ENCODE assay signal across 8 cellular contexts in genomic region chr1:231626535-231626950, GRCh38. TPM values are rescaled to one million over a fixed set of nuclear protein-coding genes. Genes with fewer than 3 reads are reported as not detected.
DNase-seq lines count a peak whose midpoint lies in the region; ATAC-seq and TF ChIP-seq lines count a peak whose summit lies in the region.

Gene DISC1 (plus strand): TSS chr1:231626790. CDS start chr1:231626868, 78 bp downstream.

- DNase-seq in CD4-positive, alpha-beta T cell, result peak; percentile 34 to 73 (median 58)
- peak; percentile 50 for DNase-seq in KG1 (lab: John Stamatoyannopoulos, UW)
- peak; percentile 94 for DNase-seq in RKO (ENCODE audit: low spot score)
- peak; percentile 66 for DNase-seq in activated naive CD4-positive, alpha-beta T cell treated with Interleukin-2 at 50 U/mL for 16 hours
- peak; percentile 92 to 95 for DNase-seq in foreskin fibroblast
- DNase-seq in substantia nigra (lab: John Stamatoyannopoulos, UW), result peak in 47 of 49 donors; percentile 19 to 82 (median 56)

- peak within 1 kb of the TSS; percentile 96 for H3K4me3 Mint-ChIP-seq in CD4-positive, alpha-beta T cell
- H3K4me3 Mint-ChIP-seq in nephron, result peak within 1 kb of the TSS; percentile 88 to 92 (median 90)

- peak; percentile 70 for ATAC-seq in CD4-positive, alpha-beta T cell (ENCODE audit: poor library complexity)
- ATAC-seq in GM21515 (IDR thresholded peaks at IDR 0.05; ENCODE audit: unreplicated experiment), result peak; percentile 45

- intact Hi-C loops in CD4-positive, alpha-beta T cell (cut with DNase I, micrococcal nuclease), result loop anchor here in 1 of 2 experiments (10.0 kb wide), 1 partner anchor 102 kb away; the partner anchor contains the start of gene TSNAX

- H3K9me3 Mint-ChIP-seq in CD4-positive, alpha-beta T cell, result no peaks in the 10 kb centered on the region
- H3K9me3 Mint-ChIP-seq in nephron, result peaks cover 8% of the 10 kb centered on the region

- no peaks in the 10 kb centered on the region for H3K27me3 Mint-ChIP-seq in CD4-positive, alpha-beta T cell
- peaks cover 22% of the 10 kb centered on the region for H3K27me3 Mint-ChIP-seq in nephron (ENCODE audit: low read depth)

- H3K4me1 Mint-ChIP-seq in CD4-positive, alpha-beta T cell (ENCODE audit: low read depth), result peaks cover 33% of the 10 kb centered on the region
- peaks cover 18% of the 10 kb centered on the region for H3K4me1 Mint-ChIP-seq in nephron

- CTCF ChIA-PET in CD4-positive, alpha-beta T cell (lab: Charles Lee), result interaction anchor here (0.5 to 1.0 kb wide), 2 partner anchors 57 to 98 kb away, joined by 3 read pairs; partner anchors contain the start of gene TSNAX

- POLR2A ChIA-PET in CD4-positive, alpha-beta T cell (lab: Charles Lee), result interaction anchor here (0.6 to 2.6 kb wide), 5 partner anchors 11 to 289 kb away, joined by 3 to 21 read pairs (median 3); partner anchors contain the start of genes EXOC8 and SPRTN

- H3K27me3 ChIP-seq in CD4-positive, alpha-beta T cell (ENCODE audit: control insufficient read depth, insufficient read depth, low read length), result no peaks in the 10 kb centered on the region

- peak within 1 kb of the TSS; percentile 75 to 78 for H3K4me3 ChIP-seq in foreskin fibroblast (ENCODE audit: low read depth in 1 of 2, low read length in 2 of 2)

- H3K36me3 Mint-ChIP-seq in CD4-positive, alpha-beta T cell (ENCODE audit: low read depth), result peaks cover 12% of the 10 kb centered on the region
- no peaks in the 10 kb centered on the region for H3K36me3 Mint-ChIP-seq in nephron (ENCODE audit: low read depth)

- peak within 1 kb of the TSS; percentile 90 for H3K27ac Mint-ChIP-seq in CD4-positive, alpha-beta T cell
- H3K27ac Mint-ChIP-seq in nephron, result peak within 1 kb of the TSS; percentile 52 to 88 (median 67)

- no peak for TF ChIP-seq CTCF in CD4-positive, alpha-beta T cell (IDR thresholded peaks at IDR 0.05)
- TF ChIP-seq CTCF in foreskin fibroblast (IDR thresholded peaks at IDR 0.05; ENCODE audit: low read depth, low read length) (no peak), nephron (IDR thresholded peaks at IDR 0.05; ENCODE audit: unreplicated experiment in 3 of 3) (no peak)

- peak within 1 kb of the TSS; percentile 68 for H3K27ac ChIP-seq in CD4-positive, alpha-beta T cell (ENCODE audit: low read depth, low read length)
- peak within 1 kb of the TSS; percentile 74 for H3K27ac ChIP-seq in substantia nigra (ENCODE audit: low read depth, low read length, poor library complexity, severe bottlenecking)

- H3K9me3 ChIP-seq in CD4-positive, alpha-beta T cell (ENCODE audit: control insufficient read depth, low read length), result no peaks in the 10 kb centered on the region

RNA-seq across cellular contexts. Expression of gene DISC1, which starts in this region (rescaled TPM):
- total RNA-seq in CD4-positive, alpha-beta T cell, result 10 to 100 TPM; 19.8 to 20.0 TPM

Comparison
In these comparisons a context has a peak if more than half of its experiments do, and no peak if none do; other contexts are left out.
1. Peak in every context shown above with its lines: DNase-seq, ATAC-seq, H3K4me3 ChIP-seq and H3K27ac ChIP-seq.